Comparison of ENCODE assay signal across 16 cellular contexts in the genomic region with DNA sequence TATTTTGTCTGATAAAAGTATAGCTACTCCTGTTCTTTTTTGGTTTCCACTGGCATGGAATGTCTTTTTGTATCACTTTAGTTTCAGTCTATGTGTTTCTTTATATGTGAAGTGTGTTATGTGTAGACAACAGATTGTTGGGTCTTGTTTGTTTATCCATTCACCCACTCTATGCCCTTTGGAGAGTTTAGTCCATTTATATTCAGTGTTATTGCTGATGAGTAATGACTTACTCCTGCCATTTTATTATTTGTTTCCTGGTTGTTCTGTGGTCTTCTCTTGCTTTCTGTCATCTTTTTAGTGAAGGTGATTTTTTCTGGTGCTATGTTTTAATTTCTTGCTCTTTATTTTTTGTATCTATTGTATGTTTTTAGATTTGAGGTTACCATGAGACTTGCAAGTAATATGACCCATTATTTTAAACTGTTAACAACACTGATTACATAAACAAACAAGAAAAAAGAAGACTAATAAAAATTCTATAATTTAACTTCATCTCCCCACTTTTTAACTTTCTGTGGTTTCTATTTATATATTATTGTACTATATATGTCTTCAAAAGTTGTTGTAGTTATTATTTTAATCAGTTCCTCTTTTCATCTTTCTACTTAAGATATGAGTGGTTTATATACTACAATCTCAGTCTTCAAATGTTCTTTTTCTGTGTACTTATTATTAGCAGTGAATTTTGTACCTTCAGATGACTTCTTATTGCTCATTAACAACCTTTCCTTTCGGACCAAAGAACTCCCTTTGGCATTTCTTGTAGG.
A peak's percentile ranks its signal among the peaks of the same experiment; 100 is the strongest.
DNase-seq lines count a peak whose midpoint lies in the region; ATAC-seq and TF ChIP-seq lines count a peak whose summit lies in the region.
"Had no signal": no experiment of that assay in that cellular context is flagged by ENCODE, and none has a peak within 500 bp of the region (broad histone marks: within the 10 kb centered on the region; RNA-seq: fewer than 3 reads in every experiment).

No MANE protein-coding gene starts in this region.

- H3K27ac ChIP-seq in BLaER1 (no peak overlapping the region), gastroesophageal sphincter (no peak overlapping the region), lower lobe of right lung (no peak overlapping the region)
- H3K27ac ChIP-seq: A549, colonic mucosa, thyroid gland had no signal

- no peak for TF ChIP-seq CTCF in gastroesophageal sphincter (IDR thresholded peaks at IDR 0.05)
- no peak for TF ChIP-seq CTCF in lower lobe of right lung (IDR thresholded peaks at IDR 0.05)

- no peaks in the 10 kb centered on the region for H4K20me1 ChIP-seq in BLaER1

- intact Hi-C loops in lower lobe of right lung (cut with DNase I), result no loop called here

- ATAC-seq in GM18907 (IDR thresholded peaks at IDR 0.05; ENCODE audit: unreplicated experiment) (peak; percentile 45), HG02610 (IDR thresholded peaks at IDR 0.05; ENCODE audit: unreplicated experiment) (peak; percentile 70), HG03469 (IDR thresholded peaks at IDR 0.05; ENCODE audit: unreplicated experiment) (peak; percentile 40), gastroesophageal sphincter (no peak), lower lobe of right lung (no peak)
- ATAC-seq: A549 had no signal

- H3K4me2 ChIP-seq in BLaER1, result 0 out of 2 replicates have a peak overlapping the region, but pooled peaks have one; percentile 18
- H3K4me2 ChIP-seq: A549 had no signal

- H3K9me3 ChIP-seq in BLaER1, result no peaks in the 10 kb centered on the region
- no peaks in the 10 kb centered on the region for H3K9me3 ChIP-seq in gastroesophageal sphincter
- H3K9me3 ChIP-seq in lower lobe of right lung, result no peaks in the 10 kb centered on the region
- H3K9me3 ChIP-seq: A549, colonic mucosa, thyroid gland had no signal

- H3K27me3 ChIP-seq in BLaER1, result no peaks in the 10 kb centered on the region
- H3K27me3 ChIP-seq in gastroesophageal sphincter, result no peaks in the 10 kb centered on the region
- no peaks in the 10 kb centered on the region for H3K27me3 ChIP-seq in lower lobe of right lung (ENCODE audit: low read depth)
- H3K27me3 ChIP-seq: colonic mucosa, thyroid gland had no signal

- H3K9ac ChIP-seq in BLaER1, result no peak overlapping the region

- DNase-seq in SW480 (ENCODE audit: low spot score), result no peak
- no peak for DNase-seq in NCI-H510A treated with DMSO at 0.1 percent for 48 hours (lab: John Stamatoyannopoulos, UW)
- DNase-seq in lower lobe of right lung, result no peak
- DNase-seq: colonic mucosa, erythroblast, NCI-H1436, NCI-H526, posterior cingulate gyrus, T1000, thyroid gland had no signal

- H3K4me1 ChIP-seq in BLaER1 (peaks cover 12% of the 10 kb centered on the region; the same call in 1 of the 2 replicates), gastroesophageal sphincter (no peaks in the 10 kb centered on the region), lower lobe of right lung (no peaks in the 10 kb centered on the region)
- H3K4me1 ChIP-seq: A549, colonic mucosa had no signal

- no peak for TF ChIP-seq POLR2A in gastroesophageal sphincter (IDR thresholded peaks at IDR 0.05)

- H3K36me3 ChIP-seq in BLaER1 (no peaks in the 10 kb centered on the region), gastroesophageal sphincter (no peaks in the 10 kb centered on the region), lower lobe of right lung (no peaks in the 10 kb centered on the region)
- H3K36me3 ChIP-seq: colonic mucosa, thyroid gland had no signal

- H3K4me3 ChIP-seq in BLaER1 (no peak overlapping the region), gastroesophageal sphincter (no peak overlapping the region), lower lobe of right lung (no peak overlapping the region)
- H3K4me3 ChIP-seq: A549, colonic mucosa, thyroid gland had no signal

- TF ChIP-seq EP300 in gastroesophageal sphincter (IDR thresholded peaks at IDR 0.05), result no peak

- 86% methylated on average over 1 of the region's 1 CpG; no CpG with 5 or more reads in 1 of the 2 donors for WGBS in gastroesophageal sphincter (ENCODE audit: low coverage in 1 of 2), 2 donors

Comparison
In these comparisons a context has a peak if more than half of its experiments do, and no peak if none do; other contexts are left out.
1. ATAC-seq: peak in GM18907 (single experiment), HG02610 (single experiment) and HG03469 (single experiment); none in gastroesophageal sphincter (single experiment) and lower lobe of right lung (0 of 2).